ENCODE assay signal across 1 cellular context in the genomic region with DNA sequence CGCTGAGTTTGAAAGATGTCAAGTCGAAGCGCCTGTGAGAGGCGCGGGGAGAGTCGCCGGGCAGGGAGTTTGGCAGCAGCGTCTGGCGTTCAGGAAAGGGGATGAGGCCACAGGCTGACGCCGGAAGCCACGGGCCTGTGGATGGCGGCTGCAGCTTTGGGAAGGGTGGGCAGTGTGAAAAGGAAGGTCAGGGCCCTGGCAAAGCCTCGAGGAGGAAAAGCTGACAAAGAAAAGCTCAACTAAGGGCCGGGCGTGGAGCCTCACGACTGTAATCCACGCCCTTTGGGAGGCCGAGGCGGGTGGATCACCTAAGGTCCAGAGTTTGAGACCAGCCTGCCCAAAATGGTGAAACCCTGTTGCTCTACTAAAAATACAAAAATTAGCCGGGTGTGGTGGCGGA.
TF ChIP-seq lines count a peak whose summit lies in the region.

No MANE protein-coding gene starts in this region.

TF ChIP-seq in GM23338, 12 proteins besides CTCF, POLR2A, EP300 and RAD21 (continued from another document):
- TF ChIP-seq, protein P1, sequence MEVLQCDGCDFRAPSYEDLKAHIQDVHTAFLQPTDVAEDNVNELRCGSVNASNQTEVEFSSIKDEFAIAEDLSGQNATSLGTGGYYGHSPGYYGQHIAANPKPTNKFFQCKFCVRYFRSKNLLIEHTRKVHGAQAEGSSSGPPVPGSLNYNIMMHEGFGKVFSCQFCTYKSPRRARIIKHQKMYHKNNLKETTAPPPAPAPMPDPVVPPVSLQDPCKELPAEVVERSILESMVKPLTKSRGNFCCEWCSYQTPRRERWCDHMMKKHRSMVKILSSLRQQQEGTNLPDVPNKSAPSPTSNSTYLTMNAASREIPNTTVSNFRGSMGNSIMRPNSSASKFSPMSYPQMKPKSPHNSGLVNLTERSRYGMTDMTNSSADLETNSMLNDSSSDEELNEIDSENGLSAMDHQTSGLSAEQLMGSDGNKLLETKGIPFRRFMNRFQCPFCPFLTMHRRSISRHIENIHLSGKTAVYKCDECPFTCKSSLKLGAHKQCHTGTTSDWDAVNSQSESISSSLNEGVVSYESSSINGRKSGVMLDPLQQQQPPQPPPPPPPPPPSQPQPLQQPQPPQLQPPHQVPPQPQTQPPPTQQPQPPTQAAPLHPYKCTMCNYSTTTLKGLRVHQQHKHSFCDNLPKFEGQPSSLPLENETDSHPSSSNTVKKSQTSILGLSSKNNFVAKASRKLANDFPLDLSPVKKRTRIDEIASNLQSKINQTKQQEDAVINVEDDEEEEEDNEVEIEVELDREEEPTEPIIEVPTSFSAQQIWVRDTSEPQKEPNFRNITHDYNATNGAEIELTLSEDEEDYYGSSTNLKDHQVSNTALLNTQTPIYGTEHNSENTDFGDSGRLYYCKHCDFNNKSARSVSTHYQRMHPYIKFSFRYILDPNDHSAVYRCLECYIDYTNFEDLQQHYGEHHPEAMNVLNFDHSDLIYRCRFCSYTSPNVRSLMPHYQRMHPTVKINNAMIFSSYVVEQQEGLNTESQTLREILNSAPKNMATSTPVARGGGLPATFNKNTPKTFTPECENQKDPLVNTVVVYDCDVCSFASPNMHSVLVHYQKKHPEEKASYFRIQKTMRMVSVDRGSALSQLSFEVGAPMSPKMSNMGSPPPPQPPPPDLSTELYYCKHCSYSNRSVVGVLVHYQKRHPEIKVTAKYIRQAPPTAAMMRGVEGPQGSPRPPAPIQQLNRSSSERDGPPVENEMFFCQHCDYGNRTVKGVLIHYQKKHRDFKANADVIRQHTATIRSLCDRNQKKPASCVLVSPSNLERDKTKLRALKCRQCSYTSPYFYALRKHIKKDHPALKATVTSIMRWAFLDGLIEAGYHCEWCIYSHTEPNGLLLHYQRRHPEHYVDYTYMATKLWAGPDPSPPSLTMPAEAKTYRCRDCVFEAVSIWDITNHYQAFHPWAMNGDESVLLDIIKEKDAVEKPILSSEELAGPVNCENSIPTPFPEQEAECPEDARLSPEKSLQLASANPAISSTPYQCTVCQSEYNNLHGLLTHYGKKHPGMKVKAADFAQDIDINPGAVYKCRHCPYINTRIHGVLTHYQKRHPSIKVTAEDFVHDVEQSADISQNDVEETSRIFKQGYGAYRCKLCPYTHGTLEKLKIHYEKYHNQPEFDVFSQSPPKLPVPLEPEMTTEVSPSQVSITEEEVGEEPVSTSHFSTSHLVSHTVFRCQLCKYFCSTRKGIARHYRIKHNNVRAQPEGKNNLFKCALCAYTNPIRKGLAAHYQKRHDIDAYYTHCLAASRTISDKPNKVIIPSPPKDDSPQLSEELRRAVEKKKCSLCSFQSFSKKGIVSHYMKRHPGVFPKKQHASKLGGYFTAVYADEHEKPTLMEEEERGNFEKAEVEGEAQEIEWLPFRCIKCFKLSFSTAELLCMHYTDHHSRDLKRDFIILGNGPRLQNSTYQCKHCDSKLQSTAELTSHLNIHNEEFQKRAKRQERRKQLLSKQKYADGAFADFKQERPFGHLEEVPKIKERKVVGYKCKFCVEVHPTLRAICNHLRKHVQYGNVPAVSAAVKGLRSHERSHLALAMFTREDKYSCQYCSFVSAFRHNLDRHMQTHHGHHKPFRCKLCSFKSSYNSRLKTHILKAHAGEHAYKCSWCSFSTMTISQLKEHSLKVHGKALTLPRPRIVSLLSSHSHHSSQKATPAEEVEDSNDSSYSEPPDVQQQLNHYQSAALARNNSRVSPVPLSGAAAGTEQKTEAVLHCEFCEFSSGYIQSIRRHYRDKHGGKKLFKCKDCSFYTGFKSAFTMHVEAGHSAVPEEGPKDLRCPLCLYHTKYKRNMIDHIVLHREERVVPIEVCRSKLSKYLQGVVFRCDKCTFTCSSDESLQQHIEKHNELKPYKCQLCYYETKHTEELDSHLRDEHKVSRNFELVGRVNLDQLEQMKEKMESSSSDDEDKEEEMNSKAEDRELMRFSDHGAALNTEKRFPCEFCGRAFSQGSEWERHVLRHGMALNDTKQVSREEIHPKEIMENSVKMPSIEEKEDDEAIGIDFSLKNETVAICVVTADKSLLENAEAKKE (CRISPR knock-in tag; IDR thresholded peaks at IDR 0.05): no peak
- no peak for TF ChIP-seq ZNF331 (CRISPR knock-in tag; IDR thresholded peaks at IDR 0.05; ENCODE audit: low read depth)
- no peak for TF ChIP-seq CREB1 (CRISPR knock-in tag; IDR thresholded peaks at IDR 0.05; ENCODE audit: low read depth)
- TF ChIP-seq NANOG (IDR thresholded peaks at IDR 0.05; ENCODE audit: borderline replicate concordance): no peak
- TF ChIP-seq REST (IDR thresholded peaks at IDR 0.05; ENCODE audit: unreplicated experiment): no peak
- no peak for TF ChIP-seq STAT1 (IDR thresholded peaks at IDR 0.05; ENCODE audit: unreplicated experiment)
- no peak for TF ChIP-seq JUNB (IDR thresholded peaks at IDR 0.05; ENCODE audit: unreplicated experiment)
- TF ChIP-seq EZH2 (IDR thresholded peaks at IDR 0.05; ENCODE audit: low read depth, unreplicated experiment): no peak
- TF ChIP-seq ZNF114 (CRISPR knock-in tag; IDR thresholded peaks at IDR 0.05): no peak
- TF ChIP-seq ETS1 (IDR thresholded peaks at IDR 0.05): no peak
- TF ChIP-seq EZH2phosphoT487 (IDR thresholded peaks at IDR 0.05; ENCODE audit: unreplicated experiment): no peak
